In the genomic region with DNA sequence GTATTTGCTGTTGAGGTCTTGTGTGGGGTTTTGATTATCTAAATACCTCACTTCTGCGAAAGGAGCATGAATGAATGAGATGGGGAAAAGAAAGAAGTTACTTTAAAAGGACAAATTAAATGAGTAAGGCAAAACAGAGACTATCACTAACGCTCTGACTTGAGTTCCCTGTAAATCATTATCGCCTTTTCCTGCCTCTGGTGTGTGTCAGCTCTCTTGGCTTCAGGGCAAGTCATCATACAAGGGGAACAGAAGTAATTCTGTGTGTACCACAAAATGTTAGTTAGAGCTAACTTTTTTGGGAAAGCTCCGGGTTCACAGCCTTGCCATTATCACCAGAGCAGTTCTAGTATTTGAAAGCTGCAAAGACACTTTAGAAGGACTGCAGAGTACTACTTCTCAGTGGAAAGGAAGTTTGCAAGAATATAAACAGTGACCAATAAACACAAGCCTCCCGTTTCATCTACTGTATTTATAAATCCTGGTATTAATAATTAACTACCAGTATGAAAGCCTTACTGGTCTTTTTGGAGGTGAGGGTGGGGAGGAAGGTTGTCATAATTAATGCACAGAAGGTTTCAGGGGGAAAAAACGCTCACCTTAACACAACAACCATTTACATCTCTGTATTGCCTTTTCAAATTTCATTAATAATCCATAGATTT, we compare ENCODE assay signal across 9 cellular contexts. TPM values are rescaled to one million over a fixed set of nuclear protein-coding genes. Genes with fewer than 3 reads are reported as not detected.
DNase-seq lines count a peak whose midpoint lies in the region; ATAC-seq and TF ChIP-seq lines count a peak whose summit lies in the region.
"Had no signal": no experiment of that assay in that cellular context is flagged by ENCODE, and none has a peak within 500 bp of the region (broad histone marks: within the 10 kb centered on the region; RNA-seq: fewer than 3 reads in every experiment).

No MANE protein-coding gene starts in this region.

- H3K27me3 ChIP-seq in SK-N-SH (ENCODE audit: insufficient read depth) (no peaks in the 10 kb centered on the region), Karpas-422 (ENCODE audit: low read length) (no peaks in the 10 kb centered on the region), neural progenitor cell (no peaks in the 10 kb centered on the region)

- DNase-seq in SK-N-SH (no peak), Karpas-422 (no peak), chondrocyte (ENCODE audit: low spot score) (no peak), neural progenitor cell (ENCODE audit: low spot score) (no peak), DMS 273 treated with DMSO at 0.1 percent for 48 hours (lab: John Stamatoyannopoulos, UW) (no peak), NCI-H226 (no peak)
- DNase-seq: right cardiac atrium had no signal

- H2AFZ ChIP-seq in SK-N-SH (ENCODE audit: low read depth) (peak overlapping the region; percentile 85; the same call in 1 of the 2 replicates), Karpas-422 (ENCODE audit: low read length) (peak overlapping the region; percentile 10; the same call in 1 of the 2 replicates), neural progenitor cell (replicated peaks) (peak overlapping the region; percentile 97)

- H3K27ac Mint-ChIP-seq in chondrocyte (ENCODE audit: unreplicated experiment) (no peak overlapping the region), neural progenitor cell (no peak overlapping the region)

- H3K27ac ChIP-seq in SK-N-SH (ENCODE audit: low read depth in 2 of 2, low read length in 1 of 2): peak overlapping the region; percentile 96; a peak in 2 of 4 replicates
- H3K27ac ChIP-seq in Karpas-422 (ENCODE audit: low read length): peak overlapping the region; percentile 5; the same call in 1 of the 2 replicates
- H3K27ac ChIP-seq in neural progenitor cell: no peak overlapping the region

- CTCF ChIA-PET in SK-N-SH (lab: Yijun Ruan, JAX): interaction anchor here (0.6 to 1.0 kb wide), 2 partner anchors 50 to 1665 kb away, joined by 3 to 4 read pairs; no protein-coding TSS in a partner anchor

- H3K4me3 ChIP-seq in SK-N-SH (ENCODE audit: low read depth in 2 of 2, low read length in 1 of 2) (peak overlapping the region; percentile 94), Karpas-422 (ENCODE audit: low read length) (peak overlapping the region; percentile 93), neural progenitor cell (peak overlapping the region; percentile 83)

- H3K4me1 Mint-ChIP-seq in chondrocyte (ENCODE audit: low read depth) (peaks cover 28% of the 10 kb centered on the region), neural progenitor cell (peaks cover 23% of the 10 kb centered on the region)

- H4K20me1 ChIP-seq in SK-N-SH (ENCODE audit: insufficient read depth): no peaks in the 10 kb centered on the region
- H4K20me1 ChIP-seq in Karpas-422 (ENCODE audit: insufficient read depth, low read depth, low read length): no peaks in the 10 kb centered on the region
- no peaks in the 10 kb centered on the region for H4K20me1 ChIP-seq in neural progenitor cell (ENCODE audit: low read depth)

- POLR2A ChIA-PET in SK-N-SH (lab: Yijun Ruan, JAX): interaction anchor here (1.4 to 1.8 kb wide), 3 partner anchors 56 to 1587 kb away, joined by 3 to 9 read pairs (median 3); partner anchors contain the start of genes CFAP61, CRNKL1 and ZNF133

- WGBS in SK-N-SH (ENCODE audit: low lambda C conversion rate): 43% methylated on average over 6 of the region's 6 CpGs

- H3K4me3 Mint-ChIP-seq in chondrocyte (ENCODE audit: unreplicated experiment) (peak overlapping the region; percentile 96), neural progenitor cell (peak overlapping the region; percentile 99)

- H3K36me3 Mint-ChIP-seq in chondrocyte (ENCODE audit: low read depth) (no peaks in the 10 kb centered on the region), neural progenitor cell (no peaks in the 10 kb centered on the region)

- H3K9me3 Mint-ChIP-seq in chondrocyte (ENCODE audit: low read depth) (no peaks in the 10 kb centered on the region), neural progenitor cell (no peaks in the 10 kb centered on the region)

- ATAC-seq in SK-N-SH treated with all-trans-retinoic acid at 6 μM for 48 hours (no peak), GM18868 (IDR thresholded peaks at IDR 0.05; ENCODE audit: unreplicated experiment) (no peak)

- no peaks in the 10 kb centered on the region for H3K9me3 ChIP-seq in SK-N-SH
- H3K9me3 ChIP-seq in Karpas-422 (ENCODE audit: low read length): no peaks in the 10 kb centered on the region
- no peaks in the 10 kb centered on the region for H3K9me3 ChIP-seq in neural progenitor cell (ENCODE audit: low read depth)

- peak overlapping the region; percentile 84 for H3K4me2 ChIP-seq in SK-N-SH
- peak overlapping the region; percentile 91 for H3K4me2 ChIP-seq in Karpas-422 (ENCODE audit: low read depth, low read length, poor library complexity, severe bottlenecking)
- peak overlapping the region; percentile 81 for H3K4me2 ChIP-seq in neural progenitor cell

- no peak for TF ChIP-seq CTCF in SK-N-SH (IDR thresholded peaks at IDR 0.05)
- no peak for TF ChIP-seq CTCF in chondrocyte (IDR thresholded peaks at IDR 0.05)
- TF ChIP-seq CTCF in neural progenitor cell (IDR thresholded peaks at IDR 0.05): no peak

- peak overlapping the region; percentile 90; the same call in 1 of the 2 replicates for H3K9ac ChIP-seq in SK-N-SH
- peak overlapping the region; percentile 87 for H3K9ac ChIP-seq in Karpas-422 (ENCODE audit: low read length)
- H3K9ac ChIP-seq in neural progenitor cell: peak overlapping the region; percentile 16

- TF ChIP-seq EP300 in SK-N-SH (IDR thresholded peaks at IDR 0.05; ENCODE audit: borderline replicate concordance in 1 of 2, low read depth in 1 of 2, low read length in 1 of 2): no peak

- H3K79me2 ChIP-seq in SK-N-SH (ENCODE audit: insufficient read depth): peaks cover 34% of the 10 kb centered on the region
- H3K79me2 ChIP-seq in Karpas-422 (ENCODE audit: low read length): peaks cover 38% of the 10 kb centered on the region
- peaks cover 40% of the 10 kb centered on the region for H3K79me2 ChIP-seq in neural progenitor cell (ENCODE audit: low read depth)

- H3K27me3 Mint-ChIP-seq in chondrocyte (ENCODE audit: low read depth) (no peaks in the 10 kb centered on the region), neural progenitor cell (ENCODE audit: insufficient read depth, low read depth) (no peaks in the 10 kb centered on the region)

- no peaks in the 10 kb centered on the region for H3F3A ChIP-seq in SK-N-SH (replicated peaks; ENCODE audit: insufficient read depth)
- peaks cover 14% of the 10 kb centered on the region for H3F3A ChIP-seq in neural progenitor cell (ENCODE audit: low read depth)

- H3K4me1 ChIP-seq in SK-N-SH (ENCODE audit: control insufficient read depth in 1 of 2, insufficient read depth in 2 of 2, low read depth in 1 of 2, low read length in 1 of 2) (peaks cover 0 to 7% of the 10 kb centered on the region in 2 experiments; a peak in 2 of 4 replicates), Karpas-422 (ENCODE audit: low read length) (peaks cover 23% of the 10 kb centered on the region), neural progenitor cell (peaks cover 13% of the 10 kb centered on the region)

- H3K36me3 ChIP-seq in SK-N-SH (replicated peaks in 1 of 2; ENCODE audit: control insufficient read depth in 1 of 2, insufficient read depth in 2 of 2, low read length in 1 of 2) (peaks cover 7 to 9% of the 10 kb centered on the region in 2 experiments), Karpas-422 (ENCODE audit: insufficient read depth, low read length) (no peaks in the 10 kb centered on the region; the same call in 1 of the 2 replicates), neural progenitor cell (no peaks in the 10 kb centered on the region)

- H3K9me2 ChIP-seq in SK-N-SH: no peaks in the 10 kb centered on the region
- no peaks in the 10 kb centered on the region for H3K9me2 ChIP-seq in Karpas-422 (replicated peaks; ENCODE audit: insufficient read depth, low read length)

- no peak for TF ChIP-seq RAD21 in SK-N-SH (IDR thresholded peaks at IDR 0.05; ENCODE audit: low read length)

TF ChIP-seq in SK-N-SH, 30 proteins besides CTCF, POLR2A, EP300 and RAD21 (continues in another document):
- TF ChIP-seq YY1 (IDR thresholded peaks at IDR 0.05; ENCODE audit: low read depth): no peak
- TF ChIP-seq TCF12 (IDR thresholded peaks at IDR 0.05): no peak
- TF ChIP-seq ELF1 (IDR thresholded peaks at IDR 0.05): no peak
- TF ChIP-seq FOSL2 (IDR thresholded peaks at IDR 0.05; ENCODE audit: borderline replicate concordance, low read depth): no peak
- no peak for TF ChIP-seq RCOR1 (IDR thresholded peaks at IDR 0.05; ENCODE audit: low read length)

TF ChIP-seq in SK-N-SH treated with all-trans-retinoic acid at 6 μM for 48 hours, 23 proteins besides CTCF, POLR2A, EP300 and RAD21 (continues in another document):
- no peak for TF ChIP-seq ESRRG (CRISPR knock-in tag; IDR thresholded peaks at IDR 0.05)
- no peak for TF ChIP-seq CSDC2 (CRISPR knock-in tag; IDR thresholded peaks at IDR 0.05)

RNA-seq across cellular contexts. Expression of gene DZANK1, which starts 1.2 kb away (rescaled TPM):
- polyA plus RNA-seq in SK-N-SH (2012; rRNA removed): 3.3 and 4.6 TPM in 2 replicates
- polyA plus RNA-seq in SK-N-SH (2012; cell fraction: cytosol; rRNA removed): 2.3 TPM in 2 replicates
- 8.7 and 15.1 TPM in 2 replicates for polyA plus RNA-seq in SK-N-SH (2012; cell fraction: nucleus; rRNA removed)
- 27.9 and 35.6 TPM in 2 replicates for total RNA-seq in Karpas-422 (2014; rRNA removed; shearing (Covaris generic); ENCODE audit: low replicate concordance)
- total RNA-seq in chondrocyte: 1.5 to 1.9 TPM (median 1.5 TPM) in 3 replicates
- total RNA-seq in neural progenitor cell (ENCODE audit: low replicate concordance): 5.3 and 8.3 TPM in 2 replicates

RNA-seq across cellular contexts. Expression of gene POLR3F, which starts 1.5 kb away (rescaled TPM):
- polyA plus RNA-seq in SK-N-SH (2012; rRNA removed): 4.8 and 6.3 TPM in 2 replicates
- 6.9 and 8.7 TPM in 2 replicates for polyA plus RNA-seq in SK-N-SH (2012; cell fraction: cytosol; rRNA removed)
- polyA plus RNA-seq in SK-N-SH (2012; cell fraction: nucleus; rRNA removed): 3.8 and 8.1 TPM in 2 replicates
- total RNA-seq in Karpas-422 (2014; rRNA removed; shearing (Covaris generic); ENCODE audit: low replicate concordance): 22.0 and 31.7 TPM in 2 replicates
- 8.1 to 10.2 TPM (median 9.3 TPM) in 3 replicates for total RNA-seq in chondrocyte
- total RNA-seq in neural progenitor cell (ENCODE audit: low replicate concordance): 20.9 and 28.5 TPM in 2 replicates

RNA-seq across cellular contexts. Expression of gene RBBP9, which starts 31.4 kb away (rescaled TPM):
- polyA plus RNA-seq in SK-N-SH (2012; rRNA removed): 7.5 and 10.1 TPM in 2 replicates
- 9.5 and 12.0 TPM in 2 replicates for polyA plus RNA-seq in SK-N-SH (2012; cell fraction: cytosol; rRNA removed)
- polyA plus RNA-seq in SK-N-SH (2012; cell fraction: nucleus; rRNA removed): 2.8 and 9.1 TPM in 2 replicates
- total RNA-seq in Karpas-422 (2014; rRNA removed; shearing (Covaris generic); ENCODE audit: low replicate concordance): 7.9 and 11.2 TPM in 2 replicates
- total RNA-seq in chondrocyte (12.7 to 20.6 TPM (median 14.2 TPM) in 3 replicates), neural progenitor cell (ENCODE audit: low replicate concordance) (29.5 and 45.8 TPM in 2 replicates)

RNA-seq across cellular contexts. Expression of gene SEC23B, which starts 42.1 kb away (rescaled TPM):
- polyA plus RNA-seq in SK-N-SH (2012; rRNA removed): 55.2 and 68.3 TPM in 2 replicates
- 53.1 and 60.7 TPM in 2 replicates for polyA plus RNA-seq in SK-N-SH (2012; cell fraction: cytosol; rRNA removed)
- polyA plus RNA-seq in SK-N-SH (2012; cell fraction: nucleus; rRNA removed): 43.7 and 60.4 TPM in 2 replicates
- 39.3 and 45.4 TPM in 2 replicates for total RNA-seq in Karpas-422 (2014; rRNA removed; shearing (Covaris generic); ENCODE audit: low replicate concordance)
- total RNA-seq in chondrocyte (38.5 to 53.9 TPM (median 38.9 TPM) in 3 replicates), neural progenitor cell (ENCODE audit: low replicate concordance) (55.7 and 57.2 TPM in 2 replicates)

Comparison
In these comparisons a context has a peak if more than half of its experiments do, and no peak if none do; other contexts are left out.
1. H2AFZ ChIP-seq: peak in every context shown above with its lines; median percentile 97 in neural progenitor cell; 85 in SK-N-SH; 10 in Karpas-422.
2. H3K9ac ChIP-seq: peak in every context shown above with its lines; median percentile 90 in SK-N-SH; 87 in Karpas-422; 16 in neural progenitor cell.